In the genomic region with DNA sequence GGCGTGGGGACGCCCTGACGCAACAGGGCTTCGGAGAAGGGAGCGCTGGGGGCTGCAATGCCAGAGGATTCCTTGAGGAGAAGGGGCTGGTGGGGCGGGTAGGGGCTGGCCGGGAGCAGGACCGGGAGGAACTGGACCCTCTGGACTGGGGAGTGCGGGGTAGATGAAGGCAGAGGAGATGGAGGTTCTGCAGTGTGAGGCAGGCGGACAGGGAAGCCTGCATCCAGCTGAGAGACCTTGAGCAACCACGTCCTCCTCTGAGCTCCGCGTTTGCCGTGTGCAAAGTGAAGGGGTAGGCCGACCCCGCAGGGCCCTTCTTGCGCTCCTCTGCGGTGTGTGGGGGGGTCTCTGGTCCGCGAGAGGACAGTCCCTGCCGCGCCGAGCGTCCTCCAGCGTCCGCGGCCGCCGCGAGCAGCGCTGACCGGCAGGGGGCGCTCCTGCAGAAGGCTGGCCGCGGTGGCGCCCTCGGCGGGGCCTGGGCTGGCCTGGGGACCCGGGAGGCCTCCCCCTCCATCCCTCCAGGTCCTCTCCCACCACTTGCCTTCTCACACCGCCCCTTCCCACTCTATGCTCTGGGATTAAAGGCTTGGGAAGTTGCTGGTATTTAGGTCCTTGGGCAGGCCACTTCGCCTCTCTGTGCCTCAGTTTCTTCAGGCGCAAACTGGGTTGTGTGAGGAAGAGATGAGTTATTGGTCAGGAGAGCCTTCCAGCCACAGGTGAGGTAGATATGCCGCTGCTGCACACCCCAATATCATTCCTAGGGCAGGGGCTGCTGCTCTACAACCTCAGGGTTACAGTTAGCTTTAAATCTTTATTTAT, we compare ENCODE assay signal across 8 cellular contexts. TPM values are rescaled to one million over a fixed set of nuclear protein-coding genes. Genes with fewer than 3 reads are reported as not detected.
DNase-seq lines count a peak whose midpoint lies in the region; ATAC-seq, FAIRE-seq and TF ChIP-seq lines count a peak whose summit lies in the region.

No MANE protein-coding gene starts in this region.

- H3K27ac ChIP-seq in HUES64 (ENCODE audit: low read depth, low read length) (no peak overlapping the region), K562 (ENCODE audit: extremely low read depth, low read depth, low read length) (no peak overlapping the region), lower lobe of right lung (no peak overlapping the region)

- BruUV-seq in K562 (replicated peaks; lab: Mats Ljungman, UMichigan), result no TSS peak

- no peak for TF ChIP-seq EP300 in K562 (IDR thresholded peaks at IDR 0.05; ENCODE audit: low read length)

- peak overlapping the region; percentile 37 for H2AFZ ChIP-seq in K562 (ENCODE audit: low read depth, low read length)

- DNase-seq in AG08395 (ENCODE audit: low spot score), result peak; percentile 56
- peak; percentile 52 to 82 (median 81) for DNase-seq in K562 (ENCODE audit: extremely low read depth in 1 of 4, low spot score in 3 of 4)
- DNase-seq in lower lobe of right lung, result peak; percentile 44
- no peak for DNase-seq in kidney tubule cell (ENCODE audit: low spot score)
- no peak for DNase-seq in NCI-H226

- POLR2A ChIA-PET in K562 (lab: Yijun Ruan, JAX), result interaction anchor here (1.0 kb wide), 1 partner anchor 246 kb away, joined by 3 read pairs; no protein-coding TSS in a partner anchor

- H3K27me3 ChIP-seq in HUES64 (ENCODE audit: insufficient read depth, low read length), result peaks cover 16% of the 10 kb centered on the region
- peaks cover 0 to 7% of the 10 kb centered on the region in 2 experiments; a peak in 3 of 5 replicates for H3K27me3 ChIP-seq in K562 (ENCODE audit: control insufficient read depth in 2 of 2, insufficient read depth in 2 of 2, low read length in 2 of 2)
- peaks cover 35% of the 10 kb centered on the region for H3K27me3 ChIP-seq in lower lobe of right lung (ENCODE audit: low read depth)

- FAIRE-seq in K562 (lab: Jason Lieb, UNC), result no peak

- H3K9me1 ChIP-seq in K562 (ENCODE audit: control insufficient read depth, insufficient read depth, low read length), result no peaks in the 10 kb centered on the region

- no peak for TF ChIP-seq POLR2A in K562 (conservative IDR thresholded peaks at IDR 0.05)

- in situ Hi-C loops in K562 (cut with MboI), result loop anchor here (25.0 kb wide), 2 partner anchors 204 to 854 kb away; a partner anchor contains a TSS

- ATAC-seq in K562 (peak; percentile 97), lower lobe of right lung (peak in 1 of 2 donors; percentile 78), GM18867 (IDR thresholded peaks at IDR 0.05; ENCODE audit: unreplicated experiment) (no peak), GM21390 (IDR thresholded peaks at IDR 0.05; ENCODE audit: unreplicated experiment) (no peak)

- peak overlapping the region; percentile 52 for H3K4me2 ChIP-seq in K562 (ENCODE audit: insufficient read depth, low read length)

- 14% methylated on average over 43 of the region's 43 CpGs for WGBS in HUES64
- 16% methylated on average over 25 of the region's 43 CpGs for WGBS in K562 (ENCODE audit: insufficient coverage, low coverage, missing lambda C conversion rate)

- intact Hi-C loops in K562 (cut with micrococcal nuclease) (loop anchor here (1.0 to 5.0 kb wide), 2 partner anchors 99 to 166 kb away; no protein-coding TSS in a partner anchor), lower lobe of right lung (cut with DNase I) (no loop called here)

- no peaks in the 10 kb centered on the region for H3K79me2 ChIP-seq in K562 (ENCODE audit: control insufficient read depth, insufficient read depth, low read length)

- TF ChIP-seq RAD21 in K562 (CRISPR knock-in tag; conservative IDR thresholded peaks at IDR 0.05 in 1 of 2, IDR thresholded peaks at IDR 0.05 in 1 of 2), result peak; percentile 56 to 88

- no peaks in the 10 kb centered on the region for H4K20me1 ChIP-seq in K562 (replicated peaks; ENCODE audit: control insufficient read depth, insufficient read depth, low read length)

- TF ChIP-seq CTCF in K562 (IDR thresholded peaks at IDR 0.05 in 2 of 3, conservative IDR thresholded peaks at IDR 0.05 in 1 of 3; ENCODE audit: insufficient read depth in 2 of 3, low read depth in 1 of 3, low read length in 3 of 3), result peak; percentile 79 to 92 (median 90)
- peak; percentile 72 for TF ChIP-seq CTCF in lower lobe of right lung (IDR thresholded peaks at IDR 0.05)

- CTCF ChIA-PET in K562 (lab: Yijun Ruan, JAX; ENCODE audit: low intra/inter-chr PET ratio), result interaction anchor here (1.5 to 1.7 kb wide), 2 partner anchors 98 to 159 kb away, joined by 4 to 7 read pairs; no protein-coding TSS in a partner anchor

- H3K9ac ChIP-seq in HUES64 (ENCODE audit: low read depth, low read length) (no peak overlapping the region), K562 (ENCODE audit: insufficient read depth in 1 of 2, low read depth in 2 of 2, low read length in 2 of 2) (peak overlapping the region in 1 of 2 experiments; percentile 84; a peak in 2 of 4 replicates)

- peaks cover 10% of the 10 kb centered on the region for H3K9me3 ChIP-seq in HUES64 (ENCODE audit: insufficient read depth, low read depth, low read length)
- H3K9me3 ChIP-seq in K562 (replicated peaks; ENCODE audit: control insufficient read depth, insufficient read depth, low read depth, low read length), result peaks cover 3% of the 10 kb centered on the region
- H3K9me3 ChIP-seq in lower lobe of right lung, result peaks cover 14% of the 10 kb centered on the region

- H3K36me3 ChIP-seq in HUES64 (ENCODE audit: insufficient read depth, low read length) (no peaks in the 10 kb centered on the region), K562 (ENCODE audit: control insufficient read depth, insufficient read depth, low read length) (no peaks in the 10 kb centered on the region), lower lobe of right lung (no peaks in the 10 kb centered on the region)

- H3K4me3 ChIP-seq in HUES64 (ENCODE audit: low read length), result peak overlapping the region; percentile 53
- H3K4me3 ChIP-seq in K562, result peak overlapping the region; percentile 9; the same call in 1 of the 2 replicates
- no peak overlapping the region for H3K4me3 ChIP-seq in lower lobe of right lung

- H3K4me1 ChIP-seq in HUES64 (ENCODE audit: insufficient read depth, low read length) (no peaks in the 10 kb centered on the region), K562 (replicated peaks in 1 of 2; ENCODE audit: control insufficient read depth in 2 of 2, insufficient read depth in 2 of 2, low read length in 2 of 2) (peaks cover 0 to 9% of the 10 kb centered on the region in 2 experiments; a peak in 4 of 5 replicates), lower lobe of right lung (peaks cover 4% of the 10 kb centered on the region)

RNA-seq across cellular contexts. Expression of a gene that starts 9.6 kb away (rescaled TPM):
- polyA plus RNA-seq in HUES64 (2013, experiment 1 of 2), result 0.20 TPM
- polyA plus RNA-seq in HUES64 (2013, experiment 2 of 2), result 0.38 TPM
- not detected in 2 replicates for total RNA-seq in K562 (2011; cell fraction: chromatin; rRNA removed; ENCODE audit: low replicate concordance)
- not detected in 2 replicates for total RNA-seq in K562 (2011; cell fraction: nucleolus; rRNA removed)
- total RNA-seq in K562 (2011; cell fraction: nucleoplasm; rRNA removed), result not detected in 2 replicates
- not detected in 2 replicates for total RNA-seq in K562 (2014; rRNA removed)
- total RNA-seq in K562 (2014; rRNA removed; fragmentation: Illumina TruSeq; extraction: Trizol), result not detected in 2 replicates
- not detected in 2 replicates for total RNA-seq in K562 (2015; rRNA removed; fragmentation: Illumina TruSeq; extraction: Trizol)
- total RNA-seq in K562 (2021), result not detected in 2 replicates
- not detected in 2 replicates for polyA plus RNA-seq in K562 (2011; rRNA removed)
- not detected in 2 replicates for polyA plus RNA-seq in K562 (2011; cell fraction: cytosol; rRNA removed)
- polyA plus RNA-seq in K562 (2011; cell fraction: nucleus; rRNA removed), result not detected in 2 replicates
- polyA plus RNA-seq in K562 (2012), result not detected in 2 replicates
- not detected in 2 replicates for polyA plus RNA-seq in K562 (2014; fragmentation: Illumina TruSeq; extraction: Trizol)
- polyA plus RNA-seq in K562 (2014; fragmentation: Nextera tagmentation; extraction: Ambion mirVana), result not detected
- polyA plus RNA-seq in K562 (2014; rRNA removed), result not detected in 2 replicates
- polyA minus RNA-seq in K562 (2011; rRNA and poly(A)+ RNA removed), result not detected in 2 replicates
- not detected in 2 replicates for polyA minus RNA-seq in K562 (2011; cell fraction: cytosol; rRNA and poly(A)+ RNA removed)
- polyA minus RNA-seq in K562 (2011; cell fraction: nucleus; rRNA and poly(A)+ RNA removed), result not detected in 2 replicates
- total RNA-seq in lower lobe of right lung, result 0.80 TPM

RNA-seq across cellular contexts. Expression of a gene that starts 23.3 kb away (rescaled TPM):
- 9.7 TPM for polyA plus RNA-seq in HUES64 (2013, experiment 1 of 2)
- polyA plus RNA-seq in HUES64 (2013, experiment 2 of 2), result 10.8 TPM
- 8.1 and 10.9 TPM in 2 replicates for total RNA-seq in K562 (2011; cell fraction: chromatin; rRNA removed; ENCODE audit: low replicate concordance)
- total RNA-seq in K562 (2011; cell fraction: nucleolus; rRNA removed), result 6.1 and 6.8 TPM in 2 replicates
- total RNA-seq in K562 (2011; cell fraction: nucleoplasm; rRNA removed), result 7.8 and 8.3 TPM in 2 replicates
- total RNA-seq in K562 (2014; rRNA removed), result 1.5 and 2.9 TPM in 2 replicates
- 2.2 and 2.4 TPM in 2 replicates for total RNA-seq in K562 (2014; rRNA removed; fragmentation: Illumina TruSeq; extraction: Trizol)
- total RNA-seq in K562 (2015; rRNA removed; fragmentation: Illumina TruSeq; extraction: Trizol), result 2.6 and 2.8 TPM in 2 replicates
- 2.7 and 3.5 TPM in 2 replicates for total RNA-seq in K562 (2021)
- polyA plus RNA-seq in K562 (2011; rRNA removed), result 5.9 and 6.1 TPM in 2 replicates
- polyA plus RNA-seq in K562 (2011; cell fraction: cytosol; rRNA removed), result 3.4 and 3.9 TPM in 2 replicates
- polyA plus RNA-seq in K562 (2011; cell fraction: nucleus; rRNA removed), result 18.0 and 19.7 TPM in 2 replicates
- polyA plus RNA-seq in K562 (2012), result 2.5 and 2.8 TPM in 2 replicates
- 3.2 and 3.6 TPM in 2 replicates for polyA plus RNA-seq in K562 (2014; fragmentation: Illumina TruSeq; extraction: Trizol)
- polyA plus RNA-seq in K562 (2014; fragmentation: Nextera tagmentation; extraction: Ambion mirVana), result 1 to 10 TPM; 2.1 to 3.5 TPM
- polyA plus RNA-seq in K562 (2014; rRNA removed), result 2.5 and 3.3 TPM in 2 replicates
- 2.9 and 3.6 TPM in 2 replicates for polyA minus RNA-seq in K562 (2011; rRNA and poly(A)+ RNA removed)
- polyA minus RNA-seq in K562 (2011; cell fraction: cytosol; rRNA and poly(A)+ RNA removed), result 2.0 and 2.4 TPM in 2 replicates
- 2.6 and 2.7 TPM in 2 replicates for polyA minus RNA-seq in K562 (2011; cell fraction: nucleus; rRNA and poly(A)+ RNA removed)
- total RNA-seq in lower lobe of right lung, result 2.2 TPM

Comparison
In these comparisons a context has a peak if more than half of its experiments do, and no peak if none do; other contexts are left out.
1. DNase-seq: peak in AG08395 (single experiment), K562 (4 of 4) and lower lobe of right lung (single experiment); none in kidney tubule cell (single experiment) and NCI-H226 (single experiment).